ENCODE assay signal across 25 cellular contexts in the genomic region with DNA sequence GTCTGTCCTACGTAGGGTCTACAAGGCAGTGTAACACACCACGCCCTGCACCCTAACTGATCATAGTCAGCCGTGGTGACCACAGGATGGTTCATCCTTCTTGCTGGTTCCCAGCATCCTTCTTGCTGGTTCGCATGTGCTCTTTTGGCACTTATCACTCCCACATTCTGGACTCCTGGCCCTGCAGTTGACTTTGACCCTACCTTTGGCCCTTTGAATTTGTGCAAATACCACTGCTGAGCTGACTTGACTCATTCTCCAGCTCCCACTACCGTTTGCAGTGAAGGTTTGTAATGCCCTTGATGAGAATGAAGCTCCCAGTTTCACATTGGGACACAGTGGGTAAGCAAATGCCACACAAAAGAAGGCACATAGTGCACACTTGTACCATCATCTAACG. TPM values are rescaled to one million over a fixed set of nuclear protein-coding genes. Genes with fewer than 3 reads are reported as not detected.
"Had no signal": no experiment of that assay in that cellular context is flagged by ENCODE, and none has a peak within 500 bp of the region (broad histone marks: within the 10 kb centered on the region; RNA-seq: fewer than 3 reads in every experiment).

No MANE protein-coding gene starts in this region.

- H3K4me1 ChIP-seq: left lung, prostate gland had no signal

- H3K36me3 ChIP-seq: left lung, pancreas, prostate gland, sigmoid colon, stomach, suprapubic skin, thoracic aorta, tibial artery, uterus had no signal

- ATAC-seq: left cardiac atrium; left lung; naive thymus-derived CD8-positive, alpha-beta T cell; pancreas; right cardiac atrium; stimulated activated naive B cell treated with anti-CD40 and anti-IgM and Interleukin-4, amounts not matched to agents 10 μg/mL and 1 μg/mL and 100 μg/mL, for 72 hours; stimulated activated naive CD8-positive, alpha-beta T cell treated with anti-CD3 and anti-CD28 coated beads, Interleukin-15, Interleukin-2, amounts not matched to agents 100 U/mL and 50 U/mL, for 24 hours had no signal

- H3K4me3 ChIP-seq: left lung, lung, pancreas, prostate gland, sigmoid colon, smooth muscle cell, stomach, suprapubic skin, thoracic aorta, tibial artery, uterus had no signal

- H3K9me3 ChIP-seq: left lung, pancreas, prostate gland, sigmoid colon, suprapubic skin, thoracic aorta, tibial artery, uterus had no signal

- H3K27me3 ChIP-seq: left lung, pancreas, sigmoid colon, suprapubic skin, tibial artery, uterus had no signal

- H3K4me2 ChIP-seq: smooth muscle cell had no signal

- DNase-seq: hippocampal formation; kidney glomerular epithelial cell; left cardiac atrium; left lung; naive thymus-derived CD8-positive, alpha-beta T cell; nucleus accumbens; pancreas; posterior cingulate gyrus; right cardiac atrium; sigmoid colon; stimulated activated CD4-positive, alpha-beta T cell treated with anti-CD3 and anti-CD28 coated beads, Interleukin-12 subunit alpha, Interleukin-12 subunit beta, amount 100 ng/mL, for 4 hours; stimulated activated CD4-positive, alpha-beta T cell treated with anti-CD3 and anti-CD28 coated beads, Interleukin-15, amount 100 ng/mL, for 24 hours; stimulated activated CD4-positive, alpha-beta T cell treated with anti-CD3 and anti-CD28 coated beads, Interleukin-2, amount 100 ng/mL, for 24 hours; stimulated activated CD4-positive, alpha-beta T cell treated with anti-CD3 and anti-CD28 coated beads, Interleukin-4, amount 100 ng/mL, for 1 hour; stimulated activated naive B cell treated with anti-CD40 and anti-IgM and Interleukin-4, amounts not matched to agents 10 μg/mL and 1 μg/mL and 100 μg/mL, for 72 hours; stimulated activated naive CD8-positive, alpha-beta T cell treated with anti-CD3 and anti-CD28 coated beads, Interleukin-15, Interleukin-2, amounts not matched to agents 100 U/mL and 50 U/mL, for 24 hours; stomach; tibial artery; trophoblast cell; uterus had no signal

- H3K27ac ChIP-seq: left lung, pancreas, prostate gland, sigmoid colon, stomach, suprapubic skin, thoracic aorta, tibial artery, uterus had no signal

RNA-seq across cellular contexts. Expression of a gene that starts 33.8 kb away (rescaled TPM):
- total RNA-seq: naive thymus-derived CD8-positive, alpha-beta T cell had no signal
- polyA plus RNA-seq: naive thymus-derived CD8-positive, alpha-beta T cell had no signal
